Comparison of ENCODE assay signal across 8 cellular contexts in genomic region chrX:40108084-40108958, GRCh38. TPM values are rescaled to one million over a fixed set of nuclear protein-coding genes. Genes with fewer than 3 reads are reported as not detected.
DNase-seq lines count a peak whose midpoint lies in the region; ATAC-seq, FAIRE-seq and TF ChIP-seq lines count a peak whose summit lies in the region.

No MANE protein-coding gene starts in this region.

- H4K20me1 ChIP-seq in GM12878 (ENCODE audit: control insufficient read depth, insufficient read depth): no peaks in the 10 kb centered on the region
- H4K20me1 ChIP-seq in keratinocyte (ENCODE audit: control insufficient read depth, extremely low read depth, insufficient read depth, low read length): no peaks in the 10 kb centered on the region

- POLR2A ChIA-PET in GM12878 (lab: Charles Lee): no interaction called here

- FAIRE-seq in GM12878 (lab: Jason Lieb, UNC): no peak
- no peak for FAIRE-seq in keratinocyte (lab: Jason Lieb, UNC)

- H3K4me1 ChIP-seq in GM12878 (ENCODE audit: control insufficient read depth, insufficient read depth, low read length) (peaks cover 11% of the 10 kb centered on the region; the same call in 1 of the 2 replicates), keratinocyte (ENCODE audit: control insufficient read depth, extremely low read depth, insufficient read depth, low read length) (peaks cover 14% of the 10 kb centered on the region), spleen (peaks cover 22 to 53% (median 30%) of the 10 kb centered on the region in 6 donors)

- H3K36me3 ChIP-seq in KOPT-K1 (ENCODE audit: insufficient read depth, low read length) (no peaks in the 10 kb centered on the region), GM12878 (ENCODE audit: control insufficient read depth in 2 of 2, insufficient read depth in 2 of 2, low read length in 1 of 2) (no peaks in the 10 kb centered on the region), keratinocyte (ENCODE audit: control insufficient read depth in 2 of 2, extremely low read depth in 1 of 2, insufficient read depth in 2 of 2, low read length in 2 of 2) (no peaks in the 10 kb centered on the region), spleen (no peaks in the 10 kb centered on the region)

- H3K9ac ChIP-seq in GM12878 (ENCODE audit: control insufficient read depth, insufficient read depth, low read length) (no peak overlapping the region), keratinocyte (ENCODE audit: control insufficient read depth, extremely low read depth, insufficient read depth, low read length) (peak overlapping the region; percentile 44)

- no peaks in the 10 kb centered on the region for H3K9me3 ChIP-seq in KOPT-K1 (ENCODE audit: insufficient read depth, low read length, poor library complexity, severe bottlenecking)
- no peaks in the 10 kb centered on the region; the same call in 1 of the 3 replicates for H3K9me3 ChIP-seq in GM12878 (replicated peaks; ENCODE audit: control insufficient read depth, insufficient read depth, low read length)
- no peaks in the 10 kb centered on the region for H3K9me3 ChIP-seq in keratinocyte (ENCODE audit: control insufficient read depth, low read depth, low read length)
- peaks cover 0 to 5% (median 0%) of the 10 kb centered on the region in 8 donors for H3K9me3 ChIP-seq in spleen

- H3K27me3 ChIP-seq in GM12878 (replicated peaks in 1 of 2; ENCODE audit: control insufficient read depth in 2 of 2, insufficient read depth in 2 of 2, low read length in 1 of 2) (no peaks in the 10 kb centered on the region; a peak in 1 of 4 replicates), keratinocyte (ENCODE audit: control insufficient read depth, extremely low read depth, insufficient read depth, low read length) (peaks cover 28% of the 10 kb centered on the region), spleen (replicated peaks in 1 of 7) (peaks cover 0 to 75% (median 36%) of the 10 kb centered on the region in 7 donors)

- ATAC-seq in GM12878: no peak
- ATAC-seq in GM21619 (IDR thresholded peaks at IDR 0.05; ENCODE audit: unreplicated experiment): no peak

- SMC1A ChIA-PET in GM12878 (lab: Charles Lee; ENCODE audit: uncharacterized antibody, unreplicated experiment): no interaction called here

- H3K79me2 ChIP-seq in GM12878 (ENCODE audit: control insufficient read depth, insufficient read depth, low read length) (peaks cover 4% of the 10 kb centered on the region), keratinocyte (ENCODE audit: control insufficient read depth, insufficient read depth, low read length) (no peaks in the 10 kb centered on the region)

- in situ Hi-C loops in GM12878 (cut with MboI): no loop called here

- RAD21 ChIA-PET in GM12878 (lab: Charles Lee; ENCODE audit: unreplicated experiment): no interaction called here

- TF ChIP-seq POLR2A in GM12878 (IDR thresholded peaks at IDR 0.05; ENCODE audit: low read depth, low read length) (no peak), spleen (IDR thresholded peaks at IDR 0.05) (no peak)

- TF ChIP-seq CTCF in GM12878 (IDR thresholded peaks at IDR 0.05 in 2 of 3, conservative IDR thresholded peaks at IDR 0.05 in 1 of 3; ENCODE audit: control insufficient read depth in 2 of 3, extremely low read depth in 1 of 3, insufficient read depth in 1 of 3, low read depth in 3 of 3, low read length in 3 of 3) (no peak), keratinocyte (optimal IDR thresholded peaks at IDR 0.05 in 1 of 3, IDR thresholded peaks at IDR 0.05 in 1 of 3, conservative IDR thresholded peaks at IDR 0.05 in 1 of 3; ENCODE audit: extremely low read depth in 1 of 3, insufficient read depth in 2 of 3, low read length in 3 of 3) (no peak), spleen (IDR thresholded peaks at IDR 0.05 in 8 of 11, conservative IDR thresholded peaks at IDR 0.05 in 3 of 11) (no peak)

- intact Hi-C loops in GM12878 (cut with micrococcal nuclease; ENCODE audit: unreplicated experiment): no loop called here
- intact Hi-C loops in spleen (cut with DNase I; ENCODE audit: low total_unique reads): loop anchor here (10.0 kb wide), 1 partner anchor 46 kb away; no protein-coding TSS in a partner anchor

- H3K27ac ChIP-seq in KOPT-K1 (ENCODE audit: low read depth, low read length, poor library complexity, severe bottlenecking): peak overlapping the region; percentile 78
- H3K27ac ChIP-seq in GM12878 (ENCODE audit: control insufficient read depth, insufficient read depth): no peak overlapping the region
- H3K27ac ChIP-seq in keratinocyte (ENCODE audit: control insufficient read depth, insufficient read depth, low read length): no peak overlapping the region
- peak overlapping the region in 6 of 8 donors; percentile 55 to 80 (median 74) for H3K27ac ChIP-seq in spleen

- TF ChIP-seq RAD21 in GM12878 (IDR thresholded peaks at IDR 0.05; ENCODE audit: insufficient read depth, low read depth, low read length): no peak

- WGBS in GM12878 (ENCODE audit: insufficient coverage, insufficient replicate concordance, low lambda C conversion rate, missing lambda C conversion rate): 77% methylated on average over 61 of the region's 73 CpGs
- WGBS in spleen, 5 donors: 26 to 50% (median 38%) methylated on average over 25 to 73 of the region's 73 CpGs

- peak; percentile 92 for DNase-seq in DMS 273 (lab: John Stamatoyannopoulos, UW; ENCODE audit: unreplicated experiment)
- DNase-seq in GM12878 (ENCODE audit: low read depth, low spot score): no peak
- DNase-seq in keratinocyte (ENCODE audit: low read depth, low spot score): no peak
- peak; percentile 77 for DNase-seq in spleen
- DNase-seq in amniotic stem cell (lab: John Stamatoyannopoulos, UW): no peak
- DNase-seq in T1000 (lab: John Stamatoyannopoulos, UW): no peak

- dilution Hi-C loops in keratinocyte (cut with MboI; ENCODE audit: extremely low pct_ligation_motif_present, low sequenced_read_pairs): no loop called here

- H3K9me1 ChIP-seq in keratinocyte (ENCODE audit: control insufficient read depth, extremely low read depth, insufficient read depth, low read length): no peaks in the 10 kb centered on the region

- H3K4me2 ChIP-seq in GM12878 (ENCODE audit: control insufficient read depth, insufficient read depth): peak overlapping the region; percentile 40
- H3K4me2 ChIP-seq in keratinocyte (ENCODE audit: control insufficient read depth, extremely low read depth, insufficient read depth, low read depth, low read length): peak overlapping the region; percentile 60

- CTCF ChIA-PET in GM12878 (lab: Yijun Ruan, JAX): no interaction called here

- peak overlapping the region; percentile 36; the same call in 1 of the 2 replicates for H3K4me3 ChIP-seq in GM12878
- H3K4me3 ChIP-seq in keratinocyte (ENCODE audit: control insufficient read depth in 2 of 3, extremely low read depth in 1 of 3, insufficient read depth in 2 of 3, low read depth in 1 of 3, low read length in 3 of 3): peak overlapping the region in 2 of 3 experiments; percentile 25 to 37
- peak overlapping the region; percentile 26 to 75 (median 48) for H3K4me3 ChIP-seq in spleen

- no TSS peak for BruUV-seq in GM12878 (replicated peaks; lab: Mats Ljungman, UMichigan)

- no peak for TF ChIP-seq EP300 in GM12878 (IDR thresholded peaks at IDR 0.05; ENCODE audit: borderline replicate concordance in 1 of 2, control insufficient read depth in 1 of 2, low read depth in 2 of 2, low read length in 2 of 2)

- no peak overlapping the region for H2AFZ ChIP-seq in GM12878 (ENCODE audit: control insufficient read depth, low read depth, low read length)
- H2AFZ ChIP-seq in keratinocyte (ENCODE audit: control insufficient read depth, low read length): peak overlapping the region; percentile 12

TF ChIP-seq in GM12878, 131 proteins besides CTCF, POLR2A, EP300 and RAD21 (continues in another document):
- TF ChIP-seq SP1 (IDR thresholded peaks at IDR 0.05; ENCODE audit: low read depth, low read length) (no peak), ETV6 (conservative IDR thresholded peaks at IDR 0.05 in 1 of 2, IDR thresholded peaks at IDR 0.05 in 1 of 2; ENCODE audit: borderline replicate concordance in 1 of 2, low read depth in 1 of 2) (no peak), MTA2 (IDR thresholded peaks at IDR 0.05; ENCODE audit: low read depth) (no peak)

RNA-seq across cellular contexts. Expression of gene BCOR, which starts 10.6 kb away (rescaled TPM):
- 8.7 and 10.9 TPM in 2 replicates for total RNA-seq in GM12878 (2013; cell fraction: nucleolus; rRNA removed)
- total RNA-seq in GM12878 (2014; rRNA removed) (9.9 and 12.8 TPM in 2 replicates), GM12878 (2014; rRNA removed; fragmentation: Illumina TruSeq; extraction: Trizol) (7.0 and 7.3 TPM in 2 replicates), GM12878 (2021) (16.4 and 17.5 TPM in 2 replicates), spleen (10 to 100 TPM; 26.1 to 38.6 (median 31.8) TPM)
- polyA plus RNA-seq in GM12878 (2011; ENCODE audit: low read depth): 9.8 TPM
- polyA plus RNA-seq in GM12878 (2011; rRNA removed) (7.5 and 8.0 TPM in 2 replicates), GM12878 (2014; fragmentation: Illumina TruSeq; extraction: Trizol) (14.6 and 14.8 TPM in 2 replicates), GM12878 (2014; fragmentation: Nextera tagmentation; extraction: Ambion mirVana) (1 to 10 TPM; 5.1 to 8.0 TPM), GM12878 (2014; rRNA removed) (9.6 and 10.0 TPM in 2 replicates), GM12878 (2016; fragmentation: Nextera tagmentation; extraction: Ambion mirVana) (10 to 100 TPM; 10.1 to 10.9 TPM), keratinocyte (2.8 to 5.0 TPM (median 3.6 TPM) in 3 replicates), spleen (10 to 100 TPM in 1 of 3 donors, 1 to 10 TPM in 2; 8.3 to 13.1 (median 9.8) TPM)
- polyA plus RNA-seq in GM12878 (2011; cell fraction: cytosol; rRNA removed): 6.9 and 11.2 TPM in 2 replicates
- 22.9 and 32.6 TPM in 2 replicates for polyA plus RNA-seq in GM12878 (2011; cell fraction: nucleus; rRNA removed)
- polyA plus RNA-seq in GM12878 (2012): 12.0 and 13.5 TPM in 2 replicates
- polyA minus RNA-seq in GM12878 (2011; rRNA and poly(A)+ RNA removed): 8.6 and 10.0 TPM in 2 replicates
- 8.4 and 9.4 TPM in 2 replicates for polyA minus RNA-seq in GM12878 (2011; cell fraction: cytosol; rRNA and poly(A)+ RNA removed)
- polyA minus RNA-seq in GM12878 (2011; cell fraction: nucleus; rRNA and poly(A)+ RNA removed): 7.9 and 12.2 TPM in 2 replicates
- 8.0 TPM for polyA plus RNA-seq in keratinocyte (2011; ENCODE audit: low read depth)
- 4.1 and 4.2 TPM in 2 replicates for polyA plus RNA-seq in keratinocyte (2011; cell fraction: cytosol; rRNA removed)
- polyA plus RNA-seq in keratinocyte (2011; cell fraction: nucleus; rRNA removed): 20.2 and 20.8 TPM in 2 replicates
- 6.2 and 7.2 TPM in 2 replicates for polyA plus RNA-seq in keratinocyte (2012; ENCODE audit: low replicate concordance)
- polyA minus RNA-seq in keratinocyte: 2.5 to 11.9 TPM (median 7.5 TPM) in 3 replicates
- polyA minus RNA-seq in keratinocyte (2011; cell fraction: cytosol; rRNA and poly(A)+ RNA removed): 4.0 TPM
- 13.0 and 22.7 TPM in 2 replicates for polyA minus RNA-seq in keratinocyte (2011; cell fraction: nucleus; rRNA and poly(A)+ RNA removed)

Comparison
In these comparisons a context has a peak if more than half of its experiments do, and no peak if none do; other contexts are left out.
1. DNase-seq: peak in DMS 273 (single experiment) and spleen (single experiment); none in GM12878 (single experiment), keratinocyte (single experiment), amniotic stem cell (single experiment) and T1000 (single experiment).
2. H3K27ac ChIP-seq: peak in KOPT-K1 (single experiment) and spleen (6 of 8); none in GM12878 (single experiment) and keratinocyte (single experiment).
3. Peak in every context shown above with its lines, with median percentiles within 50 percentile points of each other: H3K4me3 ChIP-seq.